In genomic region chr20:19423097-19423891, GRCh38 we compare ENCODE assay signal across 18 cellular contexts.
"Had no signal": no experiment of that assay in that cellular context is flagged by ENCODE, and none has a peak within 500 bp of the region (broad histone marks: within the 10 kb centered on the region; RNA-seq: fewer than 3 reads in every experiment).

No MANE protein-coding gene starts in this region.

- H3K27me3 ChIP-seq: pancreas, upper lobe of left lung had no signal

- H3K36me3 ChIP-seq: pancreas, thoracic aorta, upper lobe of left lung had no signal

- H3K4me1 Mint-ChIP-seq: stimulated activated memory B cell treated with anti-CD40 and anti-IgM and Interleukin-4, amounts not matched to agents 10 μg/mL and 1 μg/mL and 100 μg/mL, for 72 hours; T-helper 17 cell had no signal

- H3K27ac ChIP-seq: pancreas, thoracic aorta, upper lobe of left lung, VCaP had no signal

- H3K4me3 ChIP-seq: pancreas, smooth muscle cell, thoracic aorta, upper lobe of left lung had no signal

- H3K9me3 ChIP-seq: pancreas, thoracic aorta, upper lobe of left lung had no signal

- H3K4me1 ChIP-seq: pancreas had no signal

- H3K9me3 Mint-ChIP-seq: activated T-helper 1 cell treated with anti-CD3 and anti-CD28 coated beads, Interleukin-12 subunit alpha, Interleukin-12 subunit beta, Interleukin-2, Interleukin-4 antibody, amounts not matched to agents 30 ng/mL and 10 ng/mL and 1 ng/mL, durations not matched to agents 14 hours and 24 hours and 36 hours had no signal

- H3K27ac Mint-ChIP-seq: activated naive CD8-positive, alpha-beta T cell; activated T-helper 1 cell treated with anti-CD3 and anti-CD28 coated beads, Interleukin-12 subunit alpha, Interleukin-12 subunit beta, Interleukin-2, Interleukin-4 antibody, amounts not matched to agents 30 ng/mL and 10 ng/mL and 1 ng/mL, durations not matched to agents 14 hours and 24 hours and 36 hours; stimulated activated memory B cell treated with anti-CD40 and anti-IgM and Interleukin-4, amounts not matched to agents 10 μg/mL and 1 μg/mL and 100 μg/mL, for 72 hours; T-helper 17 cell had no signal

- DNase-seq: activated CD4-positive, alpha-beta T cell treated with anti-CD3 and anti-CD28 coated beads, Interleukin-2, amount 50 U/mL, for 48 hours; activated gamma-delta T cell treated with Interleukin-2 at 50 U/mL for 16 hours; caudate nucleus; foreskin melanocyte; glutamatergic neuron; hippocampal formation; left ventricle myocardium superior; pancreas; stimulated activated CD4-positive, alpha-beta T cell treated with anti-CD3 and anti-CD28 coated beads, Interleukin-4, amount 100 ng/mL, for 4 hours; T-helper 17 cell had no signal

- H3K27me3 Mint-ChIP-seq: stimulated activated memory B cell treated with anti-CD40 and anti-IgM and Interleukin-4, amounts not matched to agents 10 μg/mL and 1 μg/mL and 100 μg/mL, for 72 hours; T-helper 17 cell had no signal

- H3K4me2 ChIP-seq: smooth muscle cell had no signal

- ATAC-seq: left ventricle myocardium superior; pancreas; sciatic nerve; stimulated activated memory B cell treated with anti-CD40 and anti-IgM and Interleukin-4, amounts not matched to agents 10 μg/mL and 1 μg/mL and 100 μg/mL, for 72 hours; T-helper 17 cell had no signal

- H3K4me3 Mint-ChIP-seq: activated naive CD8-positive, alpha-beta T cell; activated T-helper 1 cell treated with anti-CD3 and anti-CD28 coated beads, Interleukin-12 subunit alpha, Interleukin-12 subunit beta, Interleukin-2, Interleukin-4 antibody, amounts not matched to agents 30 ng/mL and 10 ng/mL and 1 ng/mL, durations not matched to agents 14 hours and 24 hours and 36 hours; stimulated activated memory B cell treated with anti-CD40 and anti-IgM and Interleukin-4, amounts not matched to agents 10 μg/mL and 1 μg/mL and 100 μg/mL, for 72 hours; T-helper 17 cell had no signal

- H3K36me3 Mint-ChIP-seq: stimulated activated memory B cell treated with anti-CD40 and anti-IgM and Interleukin-4, amounts not matched to agents 10 μg/mL and 1 μg/mL and 100 μg/mL, for 72 hours had no signal
